In the genomic region with DNA sequence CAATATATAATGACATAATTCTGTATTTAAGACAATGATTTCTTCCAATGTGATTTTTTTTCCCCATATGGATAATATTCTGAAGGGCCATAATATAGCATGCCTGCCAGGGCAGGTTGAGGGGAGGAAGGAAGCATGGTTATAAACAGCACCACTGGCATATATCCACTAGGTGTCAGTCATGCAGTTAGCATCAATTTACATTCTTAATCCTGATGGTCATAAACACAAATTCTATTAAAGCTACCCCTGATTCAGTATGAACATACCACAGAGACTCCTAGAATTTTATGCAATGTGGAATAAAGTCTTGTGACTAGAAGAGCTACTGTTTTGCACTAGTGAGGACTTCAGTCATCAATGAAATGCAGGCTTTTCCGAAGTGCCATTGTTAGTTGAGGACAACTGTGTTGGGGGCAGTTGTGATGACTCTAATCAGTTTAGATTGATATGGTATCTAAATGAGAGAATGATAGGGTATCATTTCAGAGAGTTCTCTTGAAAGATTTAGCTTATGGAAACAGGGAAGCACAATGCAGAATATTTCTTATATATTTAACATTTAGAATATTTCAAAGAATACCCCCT, we compare ENCODE assay signal across 8 cellular contexts.
DNase-seq lines count a peak whose midpoint lies in the region; ATAC-seq, FAIRE-seq and TF ChIP-seq lines count a peak whose summit lies in the region.

No MANE protein-coding gene starts in this region.

- no peaks in the 10 kb centered on the region for H3K36me3 ChIP-seq in tibial artery

- H3K4me1 ChIP-seq in tibial artery, result no peaks in the 10 kb centered on the region

- FAIRE-seq in HTR-8/SVneo (lab: Jason Lieb, UNC), result no peak

- no peaks in the 10 kb centered on the region for H3K9me3 ChIP-seq in tibial artery

- TF ChIP-seq CTCF in tibial artery (IDR thresholded peaks at IDR 0.05), result peak; percentile 49 to 54

- H3K4me3 ChIP-seq in tibial artery, result no peak overlapping the region

- intact Hi-C loops in Right ventricle myocardium superior (cut with DNase I) (loop anchor here (5.0 to 10.0 kb wide), 2 partner anchors 620 to 798 kb away; no protein-coding TSS in a partner anchor), Right ventricle myocardium inferior (cut with DNase I) (loop anchor here (2.0 to 10.0 kb wide), 4 partner anchors 590 to 823 kb away; no protein-coding TSS in a partner anchor), tibial artery (cut with DNase I; ENCODE audit: low total_unique reads) (no loop called here)

- DNase-seq in Right ventricle myocardium superior (no peak), Right ventricle myocardium inferior (ENCODE audit: missing footprints) (no peak), HTR-8/SVneo (ENCODE audit: insufficient read length, low spot score) (peak; percentile 49), NCI-H82 treated with DMSO at 0.1 percent for 48 hours (lab: John Stamatoyannopoulos, UW; ENCODE audit: unreplicated experiment) (peak; percentile 14), brain pericyte (ENCODE audit: low read depth, low spot score) (peak; percentile 22), kidney tubule cell (ENCODE audit: low spot score) (peak; percentile 70), tibial artery (no peak)

- H3K27me3 ChIP-seq in tibial artery, result peaks cover 0 to 6% of the 10 kb centered on the region in 2 donors

- H3K27ac ChIP-seq in tibial artery, result no peak overlapping the region

- peak; percentile 69 for ATAC-seq in Right ventricle myocardium superior (ENCODE audit: poor library complexity)
- no peak for ATAC-seq in Right ventricle myocardium inferior
- ATAC-seq in GM21619 (IDR thresholded peaks at IDR 0.05; ENCODE audit: unreplicated experiment), result peak; percentile 95

Comparison
In these comparisons a context has a peak if more than half of its experiments do, and no peak if none do; other contexts are left out.
1. DNase-seq: peak in HTR-8/SVneo (single experiment), NCI-H82 treated with DMSO at 0.1 percent for 48 hours (single experiment), brain pericyte (single experiment) and kidney tubule cell (single experiment); none in Right ventricle myocardium superior (single experiment), Right ventricle myocardium inferior (single experiment) and tibial artery (0 of 2).